ENCODE assay signal across 13 cellular contexts in genomic region chr2:172287605-172288326, GRCh38.
"Had no signal": no experiment of that assay in that cellular context is flagged by ENCODE, and none has a peak within 500 bp of the region (broad histone marks: within the 10 kb centered on the region; RNA-seq: fewer than 3 reads in every experiment).

No MANE protein-coding gene starts in this region.

- H3K36me3 ChIP-seq: esophagus squamous epithelium, heart right ventricle, left lung, neutrophil, ovary, sigmoid colon, tibial nerve had no signal

- H3K9me3 ChIP-seq: esophagus squamous epithelium, heart right ventricle, left lung, neutrophil, ovary, sigmoid colon, tibial nerve had no signal

- H3K27me3 ChIP-seq: esophagus squamous epithelium, heart right ventricle, left lung, neutrophil, ovary, sigmoid colon, tibial nerve had no signal

- DNase-seq: activated CD4-positive, alpha-beta T cell treated with anti-CD3 and anti-CD28 coated beads, Interleukin-2, amount 10 ng/mL, durations not matched to agents 24 days and 14 days; activated CD4-positive, CD25-positive, alpha-beta regulatory T cell treated with anti-CD3 and anti-CD28 coated beads, Interleukin-2, amount 50 U/mL, for 72 hours; amniotic stem cell; esophagus squamous epithelium; foreskin melanocyte; heart right ventricle; left lung; retina; sigmoid colon had no signal

- H3K27ac ChIP-seq: epithelial cell of prostate, left lung, neutrophil, ovary, sigmoid colon, tibial nerve had no signal

- ATAC-seq: left lung had no signal

- H3K4me3 ChIP-seq: esophagus squamous epithelium, heart right ventricle, left lung, ovary, sigmoid colon, tibial nerve had no signal
